Comparison of ENCODE assay signal across 13 cellular contexts in the genomic region with DNA sequence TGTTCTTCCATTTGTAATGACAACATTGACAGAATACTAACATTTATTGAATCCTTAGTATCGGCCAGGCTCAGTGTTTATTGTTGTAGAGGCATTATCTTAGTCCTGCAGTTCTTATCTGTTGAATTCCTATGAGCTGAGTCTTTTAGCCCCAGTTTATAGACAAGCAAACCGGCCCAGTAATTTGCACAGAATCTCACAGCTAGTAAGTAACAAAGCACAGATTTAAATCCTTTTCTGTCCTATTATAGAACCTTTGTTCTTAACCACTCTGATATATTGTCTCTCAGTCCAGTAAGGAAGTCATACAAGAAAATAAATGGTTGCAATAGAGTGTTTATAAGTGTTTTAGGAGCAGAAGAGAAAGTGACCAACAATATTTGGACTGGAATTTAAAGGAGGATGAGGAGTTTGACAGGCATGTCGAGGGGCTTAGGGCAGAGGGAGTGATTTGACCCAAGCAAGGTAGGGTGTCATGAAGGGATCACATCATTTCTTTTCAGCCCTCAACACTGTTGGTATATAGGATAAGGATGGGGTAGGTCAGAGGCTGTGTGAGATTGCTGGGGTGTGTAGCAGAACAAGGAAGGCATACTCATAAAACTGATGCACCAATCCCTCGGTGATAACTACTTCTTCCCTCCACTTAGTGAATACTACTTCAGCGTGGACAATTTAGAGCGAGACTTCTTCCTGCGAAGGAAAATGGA. TPM values are rescaled to one million over a fixed set of nuclear protein-coding genes. Genes with fewer than 3 reads are reported as not detected.
DNase-seq lines count a peak whose midpoint lies in the region; ATAC-seq and TF ChIP-seq lines count a peak whose summit lies in the region.
"Had no signal": no experiment of that assay in that cellular context is flagged by ENCODE, and none has a peak within 500 bp of the region (broad histone marks: within the 10 kb centered on the region; RNA-seq: fewer than 3 reads in every experiment).

No MANE protein-coding gene starts in this region.

- H4K20me1 ChIP-seq in OCI-LY7 (ENCODE audit: insufficient read depth, low read length) = peaks cover 4% of the 10 kb centered on the region

- TF ChIP-seq CTCF in 22Rv1 (IDR thresholded peaks at IDR 0.05) = no peak
- no peak for TF ChIP-seq CTCF in chondrocyte (IDR thresholded peaks at IDR 0.05)
- TF ChIP-seq CTCF in OCI-LY7 (conservative IDR thresholded peaks at IDR 0.05; ENCODE audit: low read length) = no peak

- no peak overlapping the region for H2AFZ ChIP-seq in OCI-LY7 (ENCODE audit: low read length)

- H3K27me3 Mint-ChIP-seq in chondrocyte (ENCODE audit: low read depth) (no peaks in the 10 kb centered on the region), memory B cell (no peaks in the 10 kb centered on the region)

- no peaks in the 10 kb centered on the region for H3K9me3 ChIP-seq in OCI-LY7 (ENCODE audit: low read length)
- H3K9me3 ChIP-seq: BLaER1 had no signal

- no TSS peak for BruUV-seq in OCI-LY7 (replicated peaks; lab: Mats Ljungman, UMichigan)

- peak overlapping the region; percentile 10; the same call in 1 of the 2 replicates for H3K27ac ChIP-seq in 22Rv1
- H3K27ac ChIP-seq in OCI-LY7 (ENCODE audit: low read depth, low read length, poor library complexity, severe bottlenecking) = no peak overlapping the region
- H3K27ac ChIP-seq: BLaER1, skin epidermis had no signal

- H3K36me3 Mint-ChIP-seq in chondrocyte (ENCODE audit: low read depth) (peaks cover 36% of the 10 kb centered on the region), memory B cell (peaks cover 32% of the 10 kb centered on the region)

- peaks cover 26% of the 10 kb centered on the region; the same call in 1 of the 2 replicates for H3K79me2 ChIP-seq in OCI-LY7 (ENCODE audit: insufficient read depth, low read depth, low read length)

- H3K4me3 Mint-ChIP-seq in chondrocyte (ENCODE audit: unreplicated experiment) (no peak overlapping the region), memory B cell (no peak overlapping the region)

- intact Hi-C loops in OCI-LY7 (cut with micrococcal nuclease; ENCODE audit: unreplicated experiment) = no loop called here

- H3K27ac Mint-ChIP-seq in chondrocyte (ENCODE audit: unreplicated experiment) (peak overlapping the region; percentile 5), memory B cell (peak overlapping the region; percentile 16)

- H3K4me2 ChIP-seq in OCI-LY7 (ENCODE audit: low read length) = no peak overlapping the region
- H3K4me2 ChIP-seq: BLaER1 had no signal

- no peak for ATAC-seq in memory B cell (ENCODE audit: low read depth)
- no peak for ATAC-seq in HG03025 (IDR thresholded peaks at IDR 0.05; ENCODE audit: low FRiP score, unreplicated experiment)

- CTCF ChIA-PET in OCI-LY7 (lab: Charles Lee; ENCODE audit: unreplicated experiment) = no interaction called here

- H3K4me1 Mint-ChIP-seq in chondrocyte (ENCODE audit: low read depth) (peaks cover 16% of the 10 kb centered on the region), memory B cell (peaks cover 18% of the 10 kb centered on the region)

- H3K9me3 Mint-ChIP-seq in chondrocyte (ENCODE audit: low read depth) (no peaks in the 10 kb centered on the region), memory B cell (no peaks in the 10 kb centered on the region)

- no peak overlapping the region for H3K4me3 ChIP-seq in OCI-LY7 (ENCODE audit: low read depth, low read length, poor library complexity, severe bottlenecking)
- H3K4me3 ChIP-seq: BLaER1, skin epidermis had no signal

- DNase-seq in EL (peak; percentile 64), chondrocyte (ENCODE audit: low spot score) (no peak), memory B cell (ENCODE audit: low spot score in 2 of 2) (no peak), GOT3 (lab: John Stamatoyannopoulos, UW) (no peak), OCI-LY7 (ENCODE audit: low spot score) (no peak), superior temporal gyrus (ENCODE audit: extremely low spot score) (no peak)
- DNase-seq: NCI-H2171, OCI-M1, T1000 had no signal

- POLR2A ChIA-PET in OCI-LY7 (lab: Charles Lee) = no interaction called here

- no peaks in the 10 kb centered on the region for H3K9me2 ChIP-seq in OCI-LY7 (ENCODE audit: insufficient read depth, low read length)

- peaks cover 5% of the 10 kb centered on the region for H3K4me1 ChIP-seq in OCI-LY7 (ENCODE audit: insufficient read depth, low read length, poor library complexity, severe bottlenecking)

- H3K36me3 ChIP-seq in OCI-LY7 (ENCODE audit: insufficient read depth, low read length) = peaks cover 93% of the 10 kb centered on the region

RNA-seq across cellular contexts. Expression of a gene that starts 39.5 kb away (rescaled TPM):
- total RNA-seq in chondrocyte (225 to 272 TPM (median 258 TPM) in 3 replicates), OCI-LY7 (2022) (274 and 300 TPM in 2 replicates)
- 66.2 and 71.1 TPM in 2 replicates for total RNA-seq in OCI-LY7 (2014; rRNA removed; shearing (Covaris generic))

RNA-seq across cellular contexts. Expression of a gene that starts 55.7 kb away (rescaled TPM):
- total RNA-seq in chondrocyte (2.3 to 6.1 TPM (median 2.5 TPM) in 3 replicates), OCI-LY7 (2022) (0.10 and 0.28 TPM in 2 replicates)
- total RNA-seq in OCI-LY7 (2014; rRNA removed; shearing (Covaris generic)) = 0.13 TPM in 2 replicates
